Comparison of ENCODE assay signal across 14 cellular contexts in the genomic region with DNA sequence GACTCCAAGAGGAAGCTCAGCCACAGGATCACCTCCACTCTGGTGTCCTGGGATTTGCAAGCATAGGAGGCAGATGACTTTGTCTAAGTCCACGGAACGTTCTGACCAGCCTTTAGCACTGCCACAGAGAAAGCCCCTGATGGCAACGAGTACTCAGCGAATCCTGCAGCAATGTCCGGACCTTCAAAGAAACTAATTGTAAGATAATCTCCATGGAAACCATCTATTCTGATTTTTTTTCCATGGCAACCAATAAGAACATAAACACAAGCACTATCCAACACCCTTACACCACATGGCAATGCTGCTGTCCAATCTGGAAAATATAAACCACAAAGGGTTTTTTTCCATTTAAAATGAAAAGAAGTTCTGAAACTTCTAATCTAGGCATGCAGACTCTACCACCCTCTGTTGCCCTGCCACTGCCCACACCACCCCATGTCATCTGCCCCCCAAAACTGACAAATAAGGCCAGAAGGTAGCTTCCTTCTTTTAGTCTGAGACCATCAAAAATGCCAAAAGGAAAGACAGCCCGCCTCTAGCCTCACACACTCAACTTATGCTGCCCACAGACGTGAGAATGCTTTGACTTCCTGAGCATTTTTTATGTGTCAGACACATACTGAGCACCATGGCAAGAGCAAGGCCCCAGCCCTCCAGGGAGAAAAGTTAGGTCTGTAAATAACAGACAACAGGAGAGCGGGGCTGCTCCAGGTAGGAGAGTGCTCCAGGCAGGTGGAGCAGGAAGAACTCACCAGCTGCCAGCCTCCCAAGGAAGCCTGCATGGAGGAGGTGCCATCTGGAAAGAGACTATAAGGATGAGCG. TPM values are rescaled to one million over a fixed set of nuclear protein-coding genes. Genes with fewer than 3 reads are reported as not detected.
DNase-seq lines count a peak whose midpoint lies in the region; ATAC-seq and TF ChIP-seq lines count a peak whose summit lies in the region.
"Had no signal": no experiment of that assay in that cellular context is flagged by ENCODE, and none has a peak within 500 bp of the region (broad histone marks: within the 10 kb centered on the region; RNA-seq: fewer than 3 reads in every experiment).

No MANE protein-coding gene starts in this region.

- peaks cover 4% of the 10 kb centered on the region for H3K79me1 ChIP-seq in mesenchymal stem cell (replicated peaks; ENCODE audit: low read length, poor library complexity, severe bottlenecking)

- H3F3A ChIP-seq in PC-3 (ENCODE audit: low read length, unreplicated experiment) = no peaks in the 10 kb centered on the region

- H2AFZ ChIP-seq in mesenchymal stem cell (ENCODE audit: low read depth, low read length) (no peak overlapping the region), PC-3 (ENCODE audit: low read length) (no peak overlapping the region)

- H2AK5ac ChIP-seq in mesenchymal stem cell (ENCODE audit: low read length, severe bottlenecking) = no peak overlapping the region

- peak overlapping the region; percentile 45 for H3K9ac ChIP-seq in mesenchymal stem cell (ENCODE audit: low read length)
- no peak overlapping the region for H3K9ac ChIP-seq in PC-3 (ENCODE audit: low read length)

- BruUV-seq in PC-3 (replicated peaks; lab: Mats Ljungman, UMichigan) = no TSS peak

- H3K4me1 ChIP-seq in mesenchymal stem cell (ENCODE audit: control insufficient read depth, insufficient read depth, low read depth, low read length) (peaks cover 7% of the 10 kb centered on the region), PC-3 (ENCODE audit: insufficient read depth, low read length) (no peaks in the 10 kb centered on the region)

- DNase-seq in activated naive CD8-positive, alpha-beta T cell treated with anti-CD3 and anti-CD28 coated beads, Interleukin-2, amount 50 U/mL, for 24 hours = no peak
- DNase-seq in activated naive CD8-positive, alpha-beta T cell treated with anti-CD3 and anti-CD28 coated beads for 36 hours = no peak
- DNase-seq in erythroblast (lab: John Stamatoyannopoulos, UW) (peak; percentile 18 to 51), mesenchymal stem cell (peak; percentile 52), PC-3 (no peak), ureter (ENCODE audit: low spot score) (no peak)
- DNase-seq in central memory CD4-positive, alpha-beta T cell = no peak
- DNase-seq: activated T-cell treated with anti-CD3 and anti-CD28 coated beads, Interleukin-2, amount 50 U/mL, for 1 hour; effector memory CD4-positive, alpha-beta T cell; NCI-H146; NCI-H526; stomach had no signal

- no peak overlapping the region for H3K4ac ChIP-seq in mesenchymal stem cell (ENCODE audit: low read depth in 1 of 2, low read length in 2 of 2)

- no peak overlapping the region for H2BK5ac ChIP-seq in mesenchymal stem cell (ENCODE audit: low read depth, low read length, poor library complexity, severe bottlenecking)

- no peak overlapping the region for H2BK15ac ChIP-seq in mesenchymal stem cell (ENCODE audit: low read depth, poor library complexity, severe bottlenecking)

- H3K4me1 Mint-ChIP-seq in activated naive CD8-positive, alpha-beta T cell treated with anti-CD3 and anti-CD28 coated beads, Interleukin-2, amount 50 U/mL, for 24 hours = peaks cover 9% of the 10 kb centered on the region
- peaks cover 4% of the 10 kb centered on the region for H3K4me1 Mint-ChIP-seq in activated naive CD8-positive, alpha-beta T cell treated with anti-CD3 and anti-CD28 coated beads for 36 hours

- peaks cover 13% of the 10 kb centered on the region for H3K36me3 Mint-ChIP-seq in activated naive CD8-positive, alpha-beta T cell treated with anti-CD3 and anti-CD28 coated beads, Interleukin-2, amount 50 U/mL, for 24 hours (ENCODE audit: low read depth)
- H3K36me3 Mint-ChIP-seq in activated naive CD8-positive, alpha-beta T cell treated with anti-CD3 and anti-CD28 coated beads for 36 hours = peaks cover 12% of the 10 kb centered on the region

- H3K4me3 ChIP-seq in mesenchymal stem cell (ENCODE audit: insufficient read depth in 1 of 2, low read depth in 1 of 2, low read length in 2 of 2) (no peak overlapping the region), PC-3 (ENCODE audit: low read length) (no peak overlapping the region)
- H3K4me3 ChIP-seq: stomach had no signal

- no peaks in the 10 kb centered on the region for H3K9me3 Mint-ChIP-seq in activated naive CD8-positive, alpha-beta T cell treated with anti-CD3 and anti-CD28 coated beads, Interleukin-2, amount 50 U/mL, for 24 hours
- H3K9me3 Mint-ChIP-seq in activated naive CD8-positive, alpha-beta T cell treated with anti-CD3 and anti-CD28 coated beads for 36 hours = no peaks in the 10 kb centered on the region
- H3K9me3 Mint-ChIP-seq: T-helper 1 cell treated with Interleukin-12 subunit alpha and Interleukin-12 subunit beta and Interleukin-4 antibody, amounts not matched to agents 30 μg/mL and 1 μg/mL, for 36 hours had no signal

- no peak overlapping the region for H3K18ac ChIP-seq in mesenchymal stem cell (ENCODE audit: low read depth in 1 of 2, low read length in 2 of 2)

- peak overlapping the region in 1 of 2 experiments; percentile 61 for H3K23ac ChIP-seq in mesenchymal stem cell (ENCODE audit: low read length in 2 of 2)

- H4K8ac ChIP-seq in mesenchymal stem cell (ENCODE audit: low read length) = no peak overlapping the region

- H3K79me2 ChIP-seq in PC-3 (ENCODE audit: low read length) = no peaks in the 10 kb centered on the region

- H3K27ac ChIP-seq in mesenchymal stem cell (ENCODE audit: low read length, poor library complexity, severe bottlenecking) (no peak overlapping the region), temporal lobe (ENCODE audit: low read depth, low read length) (peak overlapping the region; percentile 17), PC-3 (ENCODE audit: low read length) (no peak overlapping the region)
- H3K27ac ChIP-seq: stomach had no signal

- H3K14ac ChIP-seq in mesenchymal stem cell (ENCODE audit: low read length in 2 of 2) = no peak overlapping the region

- H3K36me3 ChIP-seq in mesenchymal stem cell (ENCODE audit: control insufficient read depth in 1 of 2, insufficient read depth in 2 of 2, low read depth in 1 of 2, low read length in 2 of 2) (peaks cover 5 to 7% of the 10 kb centered on the region in 2 experiments), PC-3 (ENCODE audit: low read depth, low read length) (peaks cover 24% of the 10 kb centered on the region; the same call in 1 of the 2 replicates)
- H3K36me3 ChIP-seq: stomach had no signal

- TF ChIP-seq POLR2A in erythroblast (IDR thresholded peaks at IDR 0.05; ENCODE audit: low read length) = no peak

- TF ChIP-seq CTCF in PC-3 (conservative IDR thresholded peaks at IDR 0.05; ENCODE audit: low read depth, low read length) = no peak

- intact Hi-C loops in PC-3 (cut with micrococcal nuclease) = no loop called here

- H3K9me2 ChIP-seq in PC-3 (replicated peaks; ENCODE audit: low read length) = no peaks in the 10 kb centered on the region

- CTCF ChIA-PET in PC-3 (lab: Charles Lee) = no interaction called here

- H3K27ac Mint-ChIP-seq in activated naive CD8-positive, alpha-beta T cell treated with anti-CD3 and anti-CD28 coated beads, Interleukin-2, amount 50 U/mL, for 24 hours = no peak overlapping the region
- no peak overlapping the region for H3K27ac Mint-ChIP-seq in activated naive CD8-positive, alpha-beta T cell treated with anti-CD3 and anti-CD28 coated beads for 36 hours
- H3K27ac Mint-ChIP-seq: T-helper 1 cell treated with Interleukin-12 subunit alpha and Interleukin-12 subunit beta and Interleukin-4 antibody, amounts not matched to agents 30 μg/mL and 1 μg/mL, for 36 hours had no signal

- ATAC-seq in activated naive CD8-positive, alpha-beta T cell treated with anti-CD3 and anti-CD28 coated beads, Interleukin-2, amount 50 U/mL, for 24 hours = peak; percentile 27
- ATAC-seq in PC-3 = no peak

- no peak overlapping the region for H2BK120ac ChIP-seq in mesenchymal stem cell (ENCODE audit: low read depth, low read length)

- H3K9me3 ChIP-seq in mesenchymal stem cell (ENCODE audit: control insufficient read depth, low read length) = no peaks in the 10 kb centered on the region
- no peaks in the 10 kb centered on the region for H3K9me3 ChIP-seq in PC-3 (ENCODE audit: low read length)
- H3K9me3 ChIP-seq: stomach had no signal

- WGBS in mesenchymal stem cell = 93% methylated on average over 9 of the region's 9 CpGs

- H4K20me1 ChIP-seq in PC-3 (ENCODE audit: low read length) = no peaks in the 10 kb centered on the region

- no peak overlapping the region for H3K4me3 Mint-ChIP-seq in activated naive CD8-positive, alpha-beta T cell treated with anti-CD3 and anti-CD28 coated beads, Interleukin-2, amount 50 U/mL, for 24 hours
- no peak overlapping the region for H3K4me3 Mint-ChIP-seq in activated naive CD8-positive, alpha-beta T cell treated with anti-CD3 and anti-CD28 coated beads for 36 hours
- H3K4me3 Mint-ChIP-seq: T-helper 1 cell treated with Interleukin-12 subunit alpha and Interleukin-12 subunit beta and Interleukin-4 antibody, amounts not matched to agents 30 μg/mL and 1 μg/mL, for 36 hours had no signal

- no peak overlapping the region for H2BK12ac ChIP-seq in mesenchymal stem cell (ENCODE audit: low read length in 2 of 2)

- no peaks in the 10 kb centered on the region for H3K27me3 Mint-ChIP-seq in activated naive CD8-positive, alpha-beta T cell treated with anti-CD3 and anti-CD28 coated beads, Interleukin-2, amount 50 U/mL, for 24 hours
- H3K27me3 Mint-ChIP-seq in activated naive CD8-positive, alpha-beta T cell treated with anti-CD3 and anti-CD28 coated beads for 36 hours = no peaks in the 10 kb centered on the region

- no peak overlapping the region for H3K4me2 ChIP-seq in mesenchymal stem cell (ENCODE audit: low read length, poor library complexity, severe bottlenecking)
- H3K4me2 ChIP-seq in PC-3 (ENCODE audit: low read length) = no peak overlapping the region

- no peaks in the 10 kb centered on the region for H3K27me3 ChIP-seq in mesenchymal stem cell (ENCODE audit: control insufficient read depth in 1 of 2, insufficient read depth in 1 of 2, low read length in 2 of 2)
- no peaks in the 10 kb centered on the region for H3K27me3 ChIP-seq in PC-3 (ENCODE audit: low read length)
- H3K27me3 ChIP-seq: stomach had no signal

- POLR2A ChIA-PET in PC-3 (lab: Charles Lee; ENCODE audit: unreplicated experiment) = no interaction called here

- no peak overlapping the region for H4K91ac ChIP-seq in mesenchymal stem cell (ENCODE audit: low read length)

RNA-seq across cellular contexts. Expression of gene POC1A, which starts 44.5 kb away (rescaled TPM):
- 10 to 100 TPM; 23.8 to 24.8 TPM for total RNA-seq in activated naive CD8-positive, alpha-beta T cell treated with anti-CD3 and anti-CD28 coated beads for 36 hours
- polyA plus RNA-seq in mesenchymal stem cell (2013, experiment 1 of 2) = 2.7 TPM
- polyA plus RNA-seq in mesenchymal stem cell (2013, experiment 2 of 2) = 2.4 TPM
- 2.5 TPM for total RNA-seq in temporal lobe
- 41.5 and 43.0 TPM in 2 replicates for total RNA-seq in PC-3 (2014; rRNA removed)
- total RNA-seq in ureter = 3.6 TPM

RNA-seq across cellular contexts. Expression of gene DUSP7, which starts 53.4 kb away (rescaled TPM):
- 10 to 100 TPM; 21.7 to 22.0 TPM for total RNA-seq in activated naive CD8-positive, alpha-beta T cell treated with anti-CD3 and anti-CD28 coated beads for 36 hours
- polyA plus RNA-seq in mesenchymal stem cell (2013, experiment 1 of 2) = 30.5 TPM
- polyA plus RNA-seq in mesenchymal stem cell (2013, experiment 2 of 2) = 30.2 TPM
- total RNA-seq in temporal lobe = 7.9 TPM
- total RNA-seq in PC-3 (2014; rRNA removed) = 40.9 and 51.1 TPM in 2 replicates
- 22.2 TPM for total RNA-seq in ureter

Comparison
In these comparisons a context has a peak if more than half of its experiments do, and no peak if none do; other contexts are left out.
1. DNase-seq: peak in erythroblast (2 of 2) and mesenchymal stem cell (single experiment); none in activated naive CD8-positive, alpha-beta T cell treated with anti-CD3 and anti-CD28 coated beads, Interleukin-2, amount 50 U/mL, for 24 hours (single experiment), activated naive CD8-positive, alpha-beta T cell treated with anti-CD3 and anti-CD28 coated beads for 36 hours (single experiment), central memory CD4-positive, alpha-beta T cell (single experiment), PC-3 (single experiment) and ureter (single experiment).